9 cellular contexts compared by ENCODE assay signal in genomic region chr4:133154725-133155124, GRCh38. TPM values are rescaled to one million over a fixed set of nuclear protein-coding genes. Genes with fewer than 3 reads are reported as not detected.
A peak's percentile ranks its signal among the peaks of the same experiment; 100 is the strongest.
DNase-seq lines count a peak whose midpoint lies in the region; ATAC-seq, FAIRE-seq and TF ChIP-seq lines count a peak whose summit lies in the region.
"Had no signal": no experiment of that assay in that cellular context is flagged by ENCODE, and none has a peak within 500 bp of the region (broad histone marks: within the 10 kb centered on the region; RNA-seq: fewer than 3 reads in every experiment).

No MANE protein-coding gene starts in this region.

- H3K4me1 Mint-ChIP-seq in nephron progenitor cell, result peaks cover 51% of the 10 kb centered on the region
- H3K4me1 Mint-ChIP-seq: memory B cell had no signal

- H3K36me3 ChIP-seq in Karpas-422 (ENCODE audit: insufficient read depth, low read length) (no peaks in the 10 kb centered on the region), K562 (ENCODE audit: control insufficient read depth, insufficient read depth, low read length) (no peaks in the 10 kb centered on the region)

- CTCF ChIA-PET in K562 (lab: Yijun Ruan, JAX; ENCODE audit: low intra/inter-chr PET ratio), result no interaction called here

- BruUV-seq in K562 (replicated peaks; lab: Mats Ljungman, UMichigan), result no TSS peak

- 2% methylated on average over 4 of the region's 4 CpGs for WGBS in K562 (ENCODE audit: insufficient coverage, low coverage, missing lambda C conversion rate)

- no peaks in the 10 kb centered on the region for H3K9me3 Mint-ChIP-seq in nephron progenitor cell
- H3K9me3 Mint-ChIP-seq: memory B cell had no signal

- TF ChIP-seq EP300 in K562 (IDR thresholded peaks at IDR 0.05; ENCODE audit: low read length), result no peak

- no peaks in the 10 kb centered on the region for H3K9me2 ChIP-seq in Karpas-422 (replicated peaks; ENCODE audit: insufficient read depth, low read length)

- FAIRE-seq in G401.6 (lab: Jason Lieb, UNC) (peak; percentile 39), K562 (lab: Jason Lieb, UNC) (no peak)

- peak; percentile 45 to 62 for TF ChIP-seq RAD21 in K562 (CRISPR knock-in tag; conservative IDR thresholded peaks at IDR 0.05 in 1 of 2, IDR thresholded peaks at IDR 0.05 in 1 of 2)

- no peaks in the 10 kb centered on the region for H3K79me2 ChIP-seq in Karpas-422 (ENCODE audit: low read length)
- H3K79me2 ChIP-seq in K562 (ENCODE audit: control insufficient read depth, insufficient read depth, low read length), result no peaks in the 10 kb centered on the region

- H3K4me3 ChIP-seq in Karpas-422 (ENCODE audit: low read length) (no peak overlapping the region), K562 (no peak overlapping the region)

- no peak overlapping the region for H3K9ac ChIP-seq in Karpas-422 (ENCODE audit: low read length)
- no peak overlapping the region for H3K9ac ChIP-seq in K562 (ENCODE audit: insufficient read depth in 1 of 2, low read depth in 2 of 2, low read length in 2 of 2)

- H2AFZ ChIP-seq in Karpas-422 (ENCODE audit: low read length) (no peak overlapping the region), K562 (ENCODE audit: low read depth, low read length) (no peak overlapping the region)

- in situ Hi-C loops in K562 (cut with MboI), result no loop called here

- no peaks in the 10 kb centered on the region for H3K9me1 ChIP-seq in K562 (ENCODE audit: control insufficient read depth, insufficient read depth, low read length)

- H4K20me1 ChIP-seq in Karpas-422 (ENCODE audit: insufficient read depth, low read depth, low read length), result no peaks in the 10 kb centered on the region
- H4K20me1 ChIP-seq in K562 (replicated peaks; ENCODE audit: control insufficient read depth, insufficient read depth, low read length), result no peaks in the 10 kb centered on the region

- H3K27me3 ChIP-seq in Karpas-422 (ENCODE audit: low read length) (no peaks in the 10 kb centered on the region), K562 (ENCODE audit: control insufficient read depth in 2 of 2, insufficient read depth in 2 of 2, low read length in 2 of 2) (no peaks in the 10 kb centered on the region)

- H3K4me3 Mint-ChIP-seq in nephron progenitor cell, result no peak overlapping the region
- H3K4me3 Mint-ChIP-seq: memory B cell had no signal

- TF ChIP-seq POLR2A in K562 (conservative IDR thresholded peaks at IDR 0.05), result no peak

- DNase-seq in Karpas-422 (peak; percentile 61), K562 (ENCODE audit: extremely low read depth in 1 of 4, low spot score in 3 of 4) (peak in 1 of 4 experiments; percentile 36), nephron progenitor cell (peak; percentile 22), germinal center (ENCODE audit: low spot score) (no peak), NCI-H345 treated with DMSO at 0.1 percent for 48 hours (lab: John Stamatoyannopoulos, UW; ENCODE audit: unreplicated experiment) (no peak)

- intact Hi-C loops in K562 (cut with micrococcal nuclease), result loop anchor here (10.0 kb wide), 1 partner anchor 160 kb away; no protein-coding TSS in a partner anchor

- no peak overlapping the region for H3K4me2 ChIP-seq in Karpas-422 (ENCODE audit: low read depth, low read length, poor library complexity, severe bottlenecking)
- no peak overlapping the region for H3K4me2 ChIP-seq in K562 (ENCODE audit: insufficient read depth, low read length)

- no peak overlapping the region for H3K27ac Mint-ChIP-seq in nephron progenitor cell
- H3K27ac Mint-ChIP-seq: memory B cell had no signal

- POLR2A ChIA-PET in K562 (lab: Yijun Ruan, JAX), result no interaction called here

- H3K4me1 ChIP-seq in Karpas-422 (ENCODE audit: low read length) (0 out of 2 replicates have a peak, but pooled peaks cover 3% of the 10 kb centered on the region), K562 (replicated peaks in 1 of 2; ENCODE audit: control insufficient read depth in 2 of 2, insufficient read depth in 2 of 2, low read length in 2 of 2) (peaks cover 0 to 21% of the 10 kb centered on the region in 2 experiments; a peak in 2 of 5 replicates)

- peak in 2 of 3 experiments; percentile 38 to 39; a peak in 3 of 6 replicates for TF ChIP-seq CTCF in K562 (IDR thresholded peaks at IDR 0.05 in 2 of 3, conservative IDR thresholded peaks at IDR 0.05 in 1 of 3; ENCODE audit: insufficient read depth in 2 of 3, low read depth in 1 of 3, low read length in 3 of 3)
- TF ChIP-seq CTCF in nephron progenitor cell (IDR thresholded peaks at IDR 0.05), result peak; percentile 66

- H3K27me3 Mint-ChIP-seq in nephron progenitor cell (ENCODE audit: low read depth, poor library complexity), result peaks cover 49% of the 10 kb centered on the region

- no peaks in the 10 kb centered on the region for H3K36me3 Mint-ChIP-seq in nephron progenitor cell (ENCODE audit: low read depth)
- H3K36me3 Mint-ChIP-seq: memory B cell had no signal

- no peak for ATAC-seq in K562
- ATAC-seq in GM21723 (IDR thresholded peaks at IDR 0.05; ENCODE audit: unreplicated experiment), result no peak
- ATAC-seq in GM21737 (IDR thresholded peaks at IDR 0.05; ENCODE audit: unreplicated experiment), result no peak

- H3K9me3 ChIP-seq in Karpas-422 (ENCODE audit: low read length) (no peaks in the 10 kb centered on the region; the same call in 1 of the 2 replicates), K562 (replicated peaks; ENCODE audit: control insufficient read depth, insufficient read depth, low read depth, low read length) (no peaks in the 10 kb centered on the region)

- H3K27ac ChIP-seq in Karpas-422 (ENCODE audit: low read length), result no peak overlapping the region
- no peak overlapping the region for H3K27ac ChIP-seq in K562 (ENCODE audit: extremely low read depth, low read depth, low read length)

TF ChIP-seq in K562, 482 proteins besides CTCF, POLR2A, EP300 and RAD21 (continues in another document):
- TF ChIP-seq MTF1 (CRISPR knock-in tag; IDR thresholded peaks at IDR 0.05; ENCODE audit: borderline replicate concordance) (no peak), FUS (optimal IDR thresholded peaks at IDR 0.05; ENCODE audit: low read depth, low read length) (no peak), HSF4 (CRISPR knock-in tag; IDR thresholded peaks at IDR 0.05; ENCODE audit: borderline replicate concordance) (no peak), MECOM (CRISPR knock-in tag; IDR thresholded peaks at IDR 0.05) (no peak), ZNF639 (CRISPR knock-in tag; conservative IDR thresholded peaks at IDR 0.05 in 1 of 2, IDR thresholded peaks at IDR 0.05 in 1 of 2) (no peak), PATZ1 (CRISPR knock-in tag; IDR thresholded peaks at IDR 0.05; ENCODE audit: borderline replicate concordance) (no peak), KLF10 (CRISPR knock-in tag; IDR thresholded peaks at IDR 0.05) (no peak), EZH2 (IDR thresholded peaks at IDR 0.05; ENCODE audit: borderline replicate concordance, low read depth, low read length) (no peak)

RNA-seq across cellular contexts. Expression of gene PCDH10, which starts 5.6 kb away (rescaled TPM):
- not detected in 2 replicates for total RNA-seq in Karpas-422 (2014; rRNA removed; shearing (Covaris generic); ENCODE audit: low replicate concordance)
- total RNA-seq in K562 (2011; cell fraction: chromatin; rRNA removed; ENCODE audit: low replicate concordance), result 1.7 and 1.9 TPM in 2 replicates
- total RNA-seq in K562 (2011; cell fraction: nucleolus; rRNA removed), result 1.3 and 2.0 TPM in 2 replicates
- total RNA-seq in K562 (2011; cell fraction: nucleoplasm; rRNA removed), result 1.1 and 2.0 TPM in 2 replicates
- total RNA-seq in K562 (2014; rRNA removed) (0.33 and 1.4 TPM in 2 replicates), K562 (2014; rRNA removed; fragmentation: Illumina TruSeq; extraction: Trizol) (0.19 and 0.22 TPM in 2 replicates), K562 (2015; rRNA removed; fragmentation: Illumina TruSeq; extraction: Trizol) (0.29 and 0.41 TPM in 2 replicates), K562 (2021) (0.40 and 0.55 TPM in 2 replicates)
- polyA plus RNA-seq in K562 (2011; rRNA removed) (0.03 and 0.22 TPM in 2 replicates), K562 (2014; fragmentation: Illumina TruSeq; extraction: Trizol) (0.45 and 0.68 TPM in 2 replicates), K562 (2014; fragmentation: Nextera tagmentation; extraction: Ambion mirVana) (under 1 TPM; 0.04 to 0.11 TPM), K562 (2014; rRNA removed) (0.50 and 0.61 TPM in 2 replicates)
- 0.06 and 0.27 TPM in 2 replicates for polyA plus RNA-seq in K562 (2011; cell fraction: cytosol; rRNA removed)
- 0.06 and 0.68 TPM in 2 replicates for polyA plus RNA-seq in K562 (2011; cell fraction: nucleus; rRNA removed)
- polyA plus RNA-seq in K562 (2012), result 0.74 and 1.1 TPM in 2 replicates
- 0.03 and 0.74 TPM in 2 replicates for polyA minus RNA-seq in K562 (2011; rRNA and poly(A)+ RNA removed)
- 0.19 TPM in 1 of 2 replicates, not detected in the other for polyA minus RNA-seq in K562 (2011; cell fraction: cytosol; rRNA and poly(A)+ RNA removed)
- under 0.01 and 0.94 TPM in 2 replicates for polyA minus RNA-seq in K562 (2011; cell fraction: nucleus; rRNA and poly(A)+ RNA removed)

Comparison
In these comparisons a context has a peak if more than half of its experiments do, and no peak if none do; other contexts are left out.
1. DNase-seq: peak in Karpas-422 (single experiment) and nephron progenitor cell (single experiment); none in germinal center (single experiment) and NCI-H345 treated with DMSO at 0.1 percent for 48 hours (single experiment).